In the genomic region with DNA sequence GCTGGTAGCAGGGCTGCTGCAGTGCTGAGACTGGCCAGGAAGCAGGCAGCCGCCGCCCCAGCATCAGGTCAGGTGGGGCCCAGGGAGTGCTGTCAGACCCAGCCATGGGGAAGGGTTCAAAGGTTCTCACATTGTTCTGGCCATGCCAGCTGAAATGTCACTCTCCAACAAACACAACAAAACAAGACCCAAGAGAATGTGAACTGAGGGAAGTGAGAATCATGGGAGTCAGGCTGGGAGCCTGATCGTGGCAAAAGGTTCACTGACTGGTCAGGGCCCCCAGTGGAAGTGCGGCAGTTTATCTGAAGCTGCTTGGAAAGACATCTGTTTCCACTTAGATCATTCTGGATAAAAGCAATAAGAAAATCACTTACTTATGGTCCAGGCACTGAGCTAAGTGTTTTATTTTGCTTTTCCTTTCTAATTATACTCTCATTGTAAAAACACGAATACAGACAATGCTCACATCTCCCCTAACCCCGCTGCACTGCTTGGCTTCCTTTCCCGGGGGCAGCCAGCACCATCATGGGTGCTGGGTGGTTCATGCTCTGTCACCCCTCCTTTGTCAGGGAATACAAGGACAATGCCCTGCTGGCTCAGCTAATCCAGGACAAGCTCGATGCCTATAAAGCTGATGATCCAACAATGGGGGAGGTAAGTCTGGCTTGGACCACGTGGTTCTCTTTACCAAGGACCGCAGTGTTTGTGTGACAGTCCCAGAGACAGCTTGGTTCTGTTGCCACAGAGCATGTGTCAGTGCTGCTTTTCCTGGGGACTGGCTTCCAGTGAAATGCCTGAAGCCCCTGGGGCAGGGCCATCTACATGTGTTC, we compare ENCODE assay signal across 14 cellular contexts. TPM values are rescaled to one million over a fixed set of nuclear protein-coding genes. Genes with fewer than 3 reads are reported as not detected.
DNase-seq lines count a peak whose midpoint lies in the region; ATAC-seq and TF ChIP-seq lines count a peak whose summit lies in the region.
"Had no signal": no experiment of that assay in that cellular context is flagged by ENCODE, and none has a peak within 500 bp of the region (broad histone marks: within the 10 kb centered on the region; RNA-seq: fewer than 3 reads in every experiment).

No MANE protein-coding gene starts in this region.

- H3K36me3 ChIP-seq in SK-N-MC (ENCODE audit: insufficient read depth, low read length): no peaks in the 10 kb centered on the region

- DNase-seq in AG20443 (ENCODE audit: low spot score) (peak; percentile 66), SK-N-MC (ENCODE audit: low read depth, low spot score) (no peak), fibroblast of the conjunctiva (ENCODE audit: low read depth) (peak; percentile 31), neural crest cell (ENCODE audit: low read depth, low spot score) (no peak), DMS114 treated with DMSO at 0.1 percent for 48 hours (lab: John Stamatoyannopoulos, UW; ENCODE audit: unreplicated experiment) (no peak), SW 1271 (lab: John Stamatoyannopoulos, UW) (no peak)
- DNase-seq: activated CD4-positive, alpha-beta T cell treated with anti-CD3 and anti-CD28 coated beads, Interleukin-2, amount 50 U/mL, for 4 hours; cerebellar nuclear complex; NCI-H1092; NCI-H526 had no signal

- H3K9ac ChIP-seq in SK-N-MC (ENCODE audit: insufficient read length): no peak overlapping the region
- H3K9ac ChIP-seq: BLaER1 had no signal

- H3K4me3 Mint-ChIP-seq in neural crest cell: no peak overlapping the region

- H3K4me3 ChIP-seq in SK-N-MC: 0 out of 2 replicates have a peak overlapping the region, but pooled peaks have one; percentile 3
- H3K4me3 ChIP-seq: BLaER1, lung had no signal

- H3K9me3 Mint-ChIP-seq in neural crest cell: no peaks in the 10 kb centered on the region

- peaks cover 4% of the 10 kb centered on the region for H3K36me3 Mint-ChIP-seq in neural crest cell (ENCODE audit: low read depth)

- ATAC-seq in HG02870 (IDR thresholded peaks at IDR 0.05; ENCODE audit: unreplicated experiment) (no peak), HG02623 (IDR thresholded peaks at IDR 0.05; ENCODE audit: unreplicated experiment) (no peak)

- H3K27ac ChIP-seq in SK-N-MC: no peak overlapping the region
- H3K27ac ChIP-seq: BLaER1 had no signal

- H3K4me1 Mint-ChIP-seq in neural crest cell: peaks cover 16% of the 10 kb centered on the region

- TF ChIP-seq CTCF in neural crest cell (conservative IDR thresholded peaks at IDR 0.05): no peak

- no peaks in the 10 kb centered on the region for H3K9me3 ChIP-seq in SK-N-MC (ENCODE audit: low read depth, low read length)
- H3K9me3 ChIP-seq: BLaER1 had no signal

- H3K27me3 Mint-ChIP-seq in neural crest cell (ENCODE audit: low read depth): no peaks in the 10 kb centered on the region

- peak overlapping the region; percentile 94 for H3K27ac Mint-ChIP-seq in neural crest cell (ENCODE audit: unreplicated experiment)

RNA-seq across cellular contexts. Expression of a gene that starts 41.9 kb away (rescaled TPM):
- 0.16 TPM in 1 of 2 replicates, not detected in the other for total RNA-seq in neural crest cell

RNA-seq across cellular contexts. Expression of a gene that starts 50.6 kb away (rescaled TPM):
- total RNA-seq in neural crest cell: 7.2 and 9.8 TPM in 2 replicates

RNA-seq across cellular contexts. Expression of a gene that starts 51.0 kb away (rescaled TPM):
- total RNA-seq in neural crest cell: not detected in 2 replicates

RNA-seq across cellular contexts. Expression of a gene that starts 52.8 kb away (rescaled TPM):
- 53.3 and 56.1 TPM in 2 replicates for total RNA-seq in neural crest cell

Comparison
In these comparisons a context has a peak if more than half of its experiments do, and no peak if none do; other contexts are left out.
1. DNase-seq: peak in AG20443 (single experiment) and fibroblast of the conjunctiva (single experiment); none in SK-N-MC (single experiment), neural crest cell (single experiment), DMS114 treated with DMSO at 0.1 percent for 48 hours (single experiment) and SW 1271 (0 of 2).